ENCODE assay signal across 1 cellular context in the genomic region with DNA sequence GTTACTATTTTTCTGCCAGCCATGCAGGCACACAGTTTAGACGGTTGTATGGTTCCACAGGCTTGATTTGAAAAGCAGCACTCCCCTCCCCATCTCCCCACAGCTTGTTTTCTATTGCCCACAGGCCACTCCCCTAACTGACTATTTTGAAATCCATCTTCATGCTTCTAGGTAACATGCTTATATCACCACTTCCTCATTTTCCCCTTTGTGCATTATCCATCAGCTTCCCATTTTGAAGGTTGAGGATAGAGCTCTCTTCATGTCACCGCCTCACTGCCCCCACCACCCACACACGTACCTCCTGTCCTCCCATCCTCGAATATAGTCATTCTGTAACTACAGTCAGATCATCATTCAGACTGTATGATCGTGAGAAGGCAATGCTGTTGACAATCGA.
TF ChIP-seq lines count a peak whose summit lies in the region.

No MANE protein-coding gene starts in this region.

TF ChIP-seq in GM23338, 12 proteins besides CTCF, POLR2A, EP300 and RAD21 (continued from another document):
- TF ChIP-seq, protein P1, sequence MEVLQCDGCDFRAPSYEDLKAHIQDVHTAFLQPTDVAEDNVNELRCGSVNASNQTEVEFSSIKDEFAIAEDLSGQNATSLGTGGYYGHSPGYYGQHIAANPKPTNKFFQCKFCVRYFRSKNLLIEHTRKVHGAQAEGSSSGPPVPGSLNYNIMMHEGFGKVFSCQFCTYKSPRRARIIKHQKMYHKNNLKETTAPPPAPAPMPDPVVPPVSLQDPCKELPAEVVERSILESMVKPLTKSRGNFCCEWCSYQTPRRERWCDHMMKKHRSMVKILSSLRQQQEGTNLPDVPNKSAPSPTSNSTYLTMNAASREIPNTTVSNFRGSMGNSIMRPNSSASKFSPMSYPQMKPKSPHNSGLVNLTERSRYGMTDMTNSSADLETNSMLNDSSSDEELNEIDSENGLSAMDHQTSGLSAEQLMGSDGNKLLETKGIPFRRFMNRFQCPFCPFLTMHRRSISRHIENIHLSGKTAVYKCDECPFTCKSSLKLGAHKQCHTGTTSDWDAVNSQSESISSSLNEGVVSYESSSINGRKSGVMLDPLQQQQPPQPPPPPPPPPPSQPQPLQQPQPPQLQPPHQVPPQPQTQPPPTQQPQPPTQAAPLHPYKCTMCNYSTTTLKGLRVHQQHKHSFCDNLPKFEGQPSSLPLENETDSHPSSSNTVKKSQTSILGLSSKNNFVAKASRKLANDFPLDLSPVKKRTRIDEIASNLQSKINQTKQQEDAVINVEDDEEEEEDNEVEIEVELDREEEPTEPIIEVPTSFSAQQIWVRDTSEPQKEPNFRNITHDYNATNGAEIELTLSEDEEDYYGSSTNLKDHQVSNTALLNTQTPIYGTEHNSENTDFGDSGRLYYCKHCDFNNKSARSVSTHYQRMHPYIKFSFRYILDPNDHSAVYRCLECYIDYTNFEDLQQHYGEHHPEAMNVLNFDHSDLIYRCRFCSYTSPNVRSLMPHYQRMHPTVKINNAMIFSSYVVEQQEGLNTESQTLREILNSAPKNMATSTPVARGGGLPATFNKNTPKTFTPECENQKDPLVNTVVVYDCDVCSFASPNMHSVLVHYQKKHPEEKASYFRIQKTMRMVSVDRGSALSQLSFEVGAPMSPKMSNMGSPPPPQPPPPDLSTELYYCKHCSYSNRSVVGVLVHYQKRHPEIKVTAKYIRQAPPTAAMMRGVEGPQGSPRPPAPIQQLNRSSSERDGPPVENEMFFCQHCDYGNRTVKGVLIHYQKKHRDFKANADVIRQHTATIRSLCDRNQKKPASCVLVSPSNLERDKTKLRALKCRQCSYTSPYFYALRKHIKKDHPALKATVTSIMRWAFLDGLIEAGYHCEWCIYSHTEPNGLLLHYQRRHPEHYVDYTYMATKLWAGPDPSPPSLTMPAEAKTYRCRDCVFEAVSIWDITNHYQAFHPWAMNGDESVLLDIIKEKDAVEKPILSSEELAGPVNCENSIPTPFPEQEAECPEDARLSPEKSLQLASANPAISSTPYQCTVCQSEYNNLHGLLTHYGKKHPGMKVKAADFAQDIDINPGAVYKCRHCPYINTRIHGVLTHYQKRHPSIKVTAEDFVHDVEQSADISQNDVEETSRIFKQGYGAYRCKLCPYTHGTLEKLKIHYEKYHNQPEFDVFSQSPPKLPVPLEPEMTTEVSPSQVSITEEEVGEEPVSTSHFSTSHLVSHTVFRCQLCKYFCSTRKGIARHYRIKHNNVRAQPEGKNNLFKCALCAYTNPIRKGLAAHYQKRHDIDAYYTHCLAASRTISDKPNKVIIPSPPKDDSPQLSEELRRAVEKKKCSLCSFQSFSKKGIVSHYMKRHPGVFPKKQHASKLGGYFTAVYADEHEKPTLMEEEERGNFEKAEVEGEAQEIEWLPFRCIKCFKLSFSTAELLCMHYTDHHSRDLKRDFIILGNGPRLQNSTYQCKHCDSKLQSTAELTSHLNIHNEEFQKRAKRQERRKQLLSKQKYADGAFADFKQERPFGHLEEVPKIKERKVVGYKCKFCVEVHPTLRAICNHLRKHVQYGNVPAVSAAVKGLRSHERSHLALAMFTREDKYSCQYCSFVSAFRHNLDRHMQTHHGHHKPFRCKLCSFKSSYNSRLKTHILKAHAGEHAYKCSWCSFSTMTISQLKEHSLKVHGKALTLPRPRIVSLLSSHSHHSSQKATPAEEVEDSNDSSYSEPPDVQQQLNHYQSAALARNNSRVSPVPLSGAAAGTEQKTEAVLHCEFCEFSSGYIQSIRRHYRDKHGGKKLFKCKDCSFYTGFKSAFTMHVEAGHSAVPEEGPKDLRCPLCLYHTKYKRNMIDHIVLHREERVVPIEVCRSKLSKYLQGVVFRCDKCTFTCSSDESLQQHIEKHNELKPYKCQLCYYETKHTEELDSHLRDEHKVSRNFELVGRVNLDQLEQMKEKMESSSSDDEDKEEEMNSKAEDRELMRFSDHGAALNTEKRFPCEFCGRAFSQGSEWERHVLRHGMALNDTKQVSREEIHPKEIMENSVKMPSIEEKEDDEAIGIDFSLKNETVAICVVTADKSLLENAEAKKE (CRISPR knock-in tag; IDR thresholded peaks at IDR 0.05) = no peak
- TF ChIP-seq EZH2 (IDR thresholded peaks at IDR 0.05; ENCODE audit: low read depth, unreplicated experiment) (no peak), STAT1 (IDR thresholded peaks at IDR 0.05; ENCODE audit: unreplicated experiment) (no peak)
- TF ChIP-seq, protein P2, sequence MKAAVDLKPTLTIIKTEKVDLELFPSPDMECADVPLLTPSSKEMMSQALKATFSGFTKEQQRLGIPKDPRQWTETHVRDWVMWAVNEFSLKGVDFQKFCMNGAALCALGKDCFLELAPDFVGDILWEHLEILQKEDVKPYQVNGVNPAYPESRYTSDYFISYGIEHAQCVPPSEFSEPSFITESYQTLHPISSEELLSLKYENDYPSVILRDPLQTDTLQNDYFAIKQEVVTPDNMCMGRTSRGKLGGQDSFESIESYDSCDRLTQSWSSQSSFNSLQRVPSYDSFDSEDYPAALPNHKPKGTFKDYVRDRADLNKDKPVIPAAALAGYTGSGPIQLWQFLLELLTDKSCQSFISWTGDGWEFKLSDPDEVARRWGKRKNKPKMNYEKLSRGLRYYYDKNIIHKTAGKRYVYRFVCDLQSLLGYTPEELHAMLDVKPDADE (IDR thresholded peaks at IDR 0.05) = no peak
